In genomic region chr17:48568499-48569259, GRCh38 we compare ENCODE assay signal across 1 cellular context.
TF ChIP-seq lines count a peak whose summit lies in the region.

No MANE protein-coding gene starts in this region.

TF ChIP-seq in Ishikawa, 13 proteins besides CTCF, POLR2A, EP300 and RAD21 (continued from another document):
- TF ChIP-seq, protein P1, sequence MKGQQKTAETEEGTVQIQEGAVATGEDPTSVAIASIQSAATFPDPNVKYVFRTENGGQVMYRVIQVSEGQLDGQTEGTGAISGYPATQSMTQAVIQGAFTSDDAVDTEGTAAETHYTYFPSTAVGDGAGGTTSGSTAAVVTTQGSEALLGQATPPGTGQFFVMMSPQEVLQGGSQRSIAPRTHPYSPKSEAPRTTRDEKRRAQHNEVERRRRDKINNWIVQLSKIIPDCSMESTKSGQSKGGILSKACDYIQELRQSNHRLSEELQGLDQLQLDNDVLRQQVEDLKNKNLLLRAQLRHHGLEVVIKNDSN (IDR thresholded peaks at IDR 0.05): peak; percentile 64
- TF ChIP-seq TCF12 (IDR thresholded peaks at IDR 0.05; ENCODE audit: low read depth) (peak; percentile 26; the same call in 1 of the 2 replicates), ZBTB7A (IDR thresholded peaks at IDR 0.05; ENCODE audit: low read depth) (no peak)
TF ChIP-seq in Ishikawa: peak in this region for 2.
